Comparison of ENCODE assay signal across 14 cellular contexts in the genomic region with DNA sequence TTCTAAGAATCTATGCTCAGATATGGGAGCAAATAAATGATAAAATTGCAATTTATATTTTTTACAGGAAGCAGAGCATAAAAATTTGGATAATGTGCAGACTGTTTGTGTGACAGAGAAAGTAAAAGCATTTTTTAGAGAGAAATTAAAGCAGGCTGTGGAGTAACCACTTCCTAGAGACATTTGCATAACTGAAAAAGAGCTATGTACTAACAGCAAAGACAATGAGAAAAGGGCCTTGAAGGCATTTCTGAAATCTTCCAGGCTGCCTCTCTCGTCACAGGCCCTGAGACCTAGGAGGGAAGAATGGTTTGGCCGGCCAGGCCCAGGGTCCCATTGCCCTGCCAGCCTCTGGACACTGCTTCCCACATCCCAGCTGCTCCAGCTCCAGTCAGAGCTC.
DNase-seq lines count a peak whose midpoint lies in the region; ATAC-seq, FAIRE-seq and TF ChIP-seq lines count a peak whose summit lies in the region.
"Had no signal": no experiment of that assay in that cellular context is flagged by ENCODE, and none has a peak within 500 bp of the region (broad histone marks: within the 10 kb centered on the region; RNA-seq: fewer than 3 reads in every experiment).

No MANE protein-coding gene starts in this region.

- FAIRE-seq in H54 (lab: Jason Lieb, UNC) = no peak

- no peaks in the 10 kb centered on the region for H3K4me1 Mint-ChIP-seq in T-cell

- DNase-seq in H54 (ENCODE audit: insufficient read length, low spot score) (no peak), T-cell (no peak), middle frontal gyrus (ENCODE audit: extremely low spot score, low spot score) (no peak)
- DNase-seq: DND-41, erythroblast, naive B cell, NCI-H187, OCI-M1 had no signal

- no peaks in the 10 kb centered on the region for H3K27me3 ChIP-seq in neuron (ENCODE audit: insufficient read depth, low read length)
- H3K27me3 ChIP-seq: breast epithelium had no signal

- ATAC-seq in GM18909 (IDR thresholded peaks at IDR 0.05; ENCODE audit: poor library complexity, unreplicated experiment) (peak; percentile 75), GM21723 (IDR thresholded peaks at IDR 0.05; ENCODE audit: unreplicated experiment) (peak; percentile 82), HG03135 (IDR thresholded peaks at IDR 0.05; ENCODE audit: unreplicated experiment) (peak; percentile 70), T-cell (replicated peaks in 1 of 4) (no peak)

- H2AFZ ChIP-seq in neuron (ENCODE audit: low read depth, low read length) = peak overlapping the region; percentile 1

- CTCF ChIA-PET in T-cell (lab: Charles Lee) = interaction anchor here in 1 of 2 donors (0.7 kb wide), 1 partner anchor 61 kb away, joined by 3 read pairs; no protein-coding TSS in a partner anchor

- no peaks in the 10 kb centered on the region for H3K27me3 Mint-ChIP-seq in T-cell
- H3K27me3 Mint-ChIP-seq: naive B cell had no signal

- H3K36me3 ChIP-seq in neuron (ENCODE audit: insufficient read depth, low read length) = no peaks in the 10 kb centered on the region
- H3K36me3 ChIP-seq: breast epithelium had no signal

- POLR2A ChIA-PET in T-cell (lab: Charles Lee) = no interaction called here

- no peaks in the 10 kb centered on the region for H3K36me3 Mint-ChIP-seq in T-cell
- H3K36me3 Mint-ChIP-seq: naive B cell had no signal

- no peak for TF ChIP-seq POLR2A in H54 (IDR thresholded peaks at IDR 0.05; ENCODE audit: low read depth, low read length)

- no peak overlapping the region for H3K4me3 Mint-ChIP-seq in T-cell
- H3K4me3 Mint-ChIP-seq: naive B cell had no signal

- no peak overlapping the region for H3K4me3 ChIP-seq in neuron (ENCODE audit: low read length)
- H3K4me3 ChIP-seq: breast epithelium, skin epidermis had no signal

- no peak overlapping the region for H3K27ac Mint-ChIP-seq in T-cell

- H3K9me3 ChIP-seq in neuron (ENCODE audit: low read length) = no peaks in the 10 kb centered on the region
- H3K9me3 ChIP-seq: breast epithelium had no signal

- H3K4me1 ChIP-seq in neuron (ENCODE audit: insufficient read depth, low read length) = no peaks in the 10 kb centered on the region
- H3K4me1 ChIP-seq: breast epithelium had no signal

- H3K9me3 Mint-ChIP-seq in T-cell = peaks cover 0 to 12% (median 7%) of the 10 kb centered on the region in 3 donors

Comparison
In these comparisons a context has a peak if more than half of its experiments do, and no peak if none do; other contexts are left out.
1. ATAC-seq: peak in GM18909 (single experiment), GM21723 (single experiment) and HG03135 (single experiment); none in T-cell (0 of 4).